ENCODE assay signal across 1 cellular context in genomic region chr1:1199961-1200875, GRCh38.
TF ChIP-seq lines count a peak whose summit lies in the region.

No MANE protein-coding gene starts in this region.

TF ChIP-seq in GM23338, 12 proteins besides CTCF, POLR2A, EP300 and RAD21 (continued from another document):
- TF ChIP-seq REST (IDR thresholded peaks at IDR 0.05; ENCODE audit: unreplicated experiment): no peak
- TF ChIP-seq ZNF462 (CRISPR knock-in tag; IDR thresholded peaks at IDR 0.05): no peak
- TF ChIP-seq, protein P1, sequence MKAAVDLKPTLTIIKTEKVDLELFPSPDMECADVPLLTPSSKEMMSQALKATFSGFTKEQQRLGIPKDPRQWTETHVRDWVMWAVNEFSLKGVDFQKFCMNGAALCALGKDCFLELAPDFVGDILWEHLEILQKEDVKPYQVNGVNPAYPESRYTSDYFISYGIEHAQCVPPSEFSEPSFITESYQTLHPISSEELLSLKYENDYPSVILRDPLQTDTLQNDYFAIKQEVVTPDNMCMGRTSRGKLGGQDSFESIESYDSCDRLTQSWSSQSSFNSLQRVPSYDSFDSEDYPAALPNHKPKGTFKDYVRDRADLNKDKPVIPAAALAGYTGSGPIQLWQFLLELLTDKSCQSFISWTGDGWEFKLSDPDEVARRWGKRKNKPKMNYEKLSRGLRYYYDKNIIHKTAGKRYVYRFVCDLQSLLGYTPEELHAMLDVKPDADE (IDR thresholded peaks at IDR 0.05): no peak
- no peak for TF ChIP-seq POLR2AphosphoS5 (IDR thresholded peaks at IDR 0.05; ENCODE audit: low read depth)
- TF ChIP-seq EZH2phosphoT487 (IDR thresholded peaks at IDR 0.05; ENCODE audit: unreplicated experiment): no peak
- TF ChIP-seq ZNF331 (CRISPR knock-in tag; IDR thresholded peaks at IDR 0.05; ENCODE audit: low read depth): no peak
- no peak for TF ChIP-seq EZH2 (IDR thresholded peaks at IDR 0.05; ENCODE audit: low read depth, unreplicated experiment)
- no peak for TF ChIP-seq STAT1 (IDR thresholded peaks at IDR 0.05; ENCODE audit: unreplicated experiment)
